8 cellular contexts compared by ENCODE assay signal in the genomic region with DNA sequence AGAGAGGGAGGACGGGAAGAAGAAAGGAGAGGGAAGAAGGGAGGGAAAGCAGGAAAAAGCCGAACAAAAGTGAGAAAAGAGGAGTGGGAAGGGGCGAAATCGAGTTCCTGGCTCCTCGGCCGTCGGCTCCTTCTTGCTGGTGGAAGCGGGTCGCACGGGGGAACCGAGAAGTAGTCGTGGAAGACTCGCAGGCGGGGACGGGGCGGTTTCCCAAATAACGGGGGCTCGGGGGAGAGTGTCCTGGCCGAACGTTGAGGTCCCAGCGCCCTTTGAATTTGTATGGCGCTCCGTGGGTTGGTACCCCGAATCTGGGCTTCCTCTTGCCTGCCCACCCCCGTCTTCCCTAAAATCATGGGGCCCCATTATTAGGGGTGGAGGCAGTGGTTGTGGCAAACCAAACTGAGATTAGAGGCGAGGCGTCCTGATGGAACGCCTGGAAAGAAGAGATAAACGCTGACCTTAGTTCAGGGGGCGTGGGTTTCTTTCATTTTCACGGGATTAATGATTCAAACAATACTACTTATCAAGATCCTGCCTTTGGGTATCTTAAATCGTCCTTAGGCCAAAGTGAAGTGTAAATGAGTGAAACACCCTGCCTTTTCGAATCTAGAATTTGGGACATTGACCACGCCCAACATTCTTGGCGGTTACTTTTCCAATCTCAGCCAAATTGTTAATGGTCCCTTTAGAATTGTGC. TPM values are rescaled to one million over a fixed set of nuclear protein-coding genes. Genes with fewer than 3 reads are reported as not detected.
A peak's percentile ranks its signal among the peaks of the same experiment; 100 is the strongest.
DNase-seq lines count a peak whose midpoint lies in the region; ATAC-seq, FAIRE-seq and TF ChIP-seq lines count a peak whose summit lies in the region.

No MANE protein-coding gene starts in this region.

- ATAC-seq in left lobe of liver: peak; percentile 3
- ATAC-seq in HG02798 (IDR thresholded peaks at IDR 0.05; ENCODE audit: poor library complexity, unreplicated experiment): no peak
- ATAC-seq in GM18867 (IDR thresholded peaks at IDR 0.05; ENCODE audit: unreplicated experiment): no peak

- H3K4me3 ChIP-seq in NT2/D1 (ENCODE audit: insufficient read length, low read depth): peak overlapping the region; percentile 72
- peak overlapping the region; percentile 87 for H3K4me3 ChIP-seq in bronchial epithelial cell (ENCODE audit: low read depth, low read length)
- H3K4me3 ChIP-seq in stomach smooth muscle (ENCODE audit: low read length in 2 of 2): peak overlapping the region; percentile 80 to 81

- H3K36me3 ChIP-seq in NT2/D1 (ENCODE audit: insufficient read depth, insufficient read length, low read length) (peaks cover 4% of the 10 kb centered on the region), bronchial epithelial cell (ENCODE audit: control insufficient read depth, insufficient read depth, low read length) (no peaks in the 10 kb centered on the region), stomach smooth muscle (ENCODE audit: control insufficient read depth in 2 of 2, insufficient read depth in 2 of 2, low read length in 2 of 2) (no peaks in the 10 kb centered on the region)

- TF ChIP-seq CTCF in GM10266 (IDR thresholded peaks at IDR 0.05; ENCODE audit: control insufficient read depth, insufficient read depth, low read depth, missing control alignments): no peak
- TF ChIP-seq CTCF in bronchial epithelial cell (IDR thresholded peaks at IDR 0.05; ENCODE audit: insufficient read depth, low read length, severe bottlenecking): no peak

- no peaks in the 10 kb centered on the region for H3K27me3 ChIP-seq in NT2/D1 (ENCODE audit: insufficient read depth, insufficient read length)
- no peaks in the 10 kb centered on the region for H3K27me3 ChIP-seq in bronchial epithelial cell (ENCODE audit: control insufficient read depth, insufficient read depth, low read length)
- no peaks in the 10 kb centered on the region for H3K27me3 ChIP-seq in stomach smooth muscle (ENCODE audit: control insufficient read depth in 1 of 2, insufficient read depth in 2 of 2, low read length in 2 of 2)

- H3K9ac ChIP-seq in NT2/D1 (ENCODE audit: insufficient read length, low read depth) (peak overlapping the region; percentile 85), stomach smooth muscle (ENCODE audit: low read length in 2 of 2) (peak overlapping the region; percentile 82 to 84)

- no peak for FAIRE-seq in bronchial epithelial cell (lab: Jason Lieb, UNC)

- H3K4me1 ChIP-seq in NT2/D1 (ENCODE audit: insufficient read depth, insufficient read length): no peaks in the 10 kb centered on the region
- peaks cover 5% of the 10 kb centered on the region for H3K4me1 ChIP-seq in stomach smooth muscle (ENCODE audit: control insufficient read depth, insufficient read depth, low read length)

- peak overlapping the region; percentile 81 for H3K27ac ChIP-seq in stomach smooth muscle (ENCODE audit: low read length)

- H3K9me3 ChIP-seq in NT2/D1 (ENCODE audit: insufficient read depth, low read length) (no peaks in the 10 kb centered on the region), stomach smooth muscle (ENCODE audit: control insufficient read depth in 2 of 2, low read length in 2 of 2) (no peaks in the 10 kb centered on the region)

- DNase-seq in GM10266 (ENCODE audit: extremely low spot score) (peak; percentile 53), NT2/D1 (ENCODE audit: low read depth, low spot score) (no peak), bronchial epithelial cell (ENCODE audit: low read depth) (no peak), left lobe of liver (ENCODE audit: low spot score) (no peak), activated gamma-delta T cell (lab: John Stamatoyannopoulos, UW) (no peak)

RNA-seq across cellular contexts. Expression of a gene that starts 0.9 kb away (rescaled TPM):
- total RNA-seq in bronchial epithelial cell: 20.6 and 20.8 TPM in 2 replicates
- total RNA-seq in left lobe of liver: 7.1 TPM
